In the genomic region with DNA sequence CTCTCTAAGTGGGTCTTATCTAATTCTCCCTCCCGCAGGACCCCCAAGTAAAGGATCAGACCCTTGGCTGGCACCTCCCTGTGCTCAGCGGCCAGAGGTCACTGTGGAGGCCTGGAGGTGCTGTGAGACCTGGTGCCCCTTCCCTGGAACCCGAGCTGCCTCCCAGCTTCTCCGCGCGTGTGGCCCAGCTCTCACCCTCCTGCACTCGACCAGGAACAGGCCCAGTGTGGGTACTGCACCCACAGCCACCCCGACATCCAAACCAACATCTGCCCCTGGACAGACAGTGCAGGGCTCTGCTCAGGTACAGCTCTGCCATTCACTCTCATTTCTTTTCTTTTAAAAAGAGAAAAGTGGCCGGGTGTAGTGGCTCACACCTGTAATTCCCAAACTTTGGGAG, we compare ENCODE assay signal across 25 cellular contexts. TPM values are rescaled to one million over a fixed set of nuclear protein-coding genes. Genes with fewer than 3 reads are reported as not detected.
A peak's percentile ranks its signal among the peaks of the same experiment; 100 is the strongest.
DNase-seq lines count a peak whose midpoint lies in the region; FAIRE-seq and TF ChIP-seq lines count a peak whose summit lies in the region.
"Had no signal": no experiment of that assay in that cellular context is flagged by ENCODE, and none has a peak within 500 bp of the region (broad histone marks: within the 10 kb centered on the region; RNA-seq: fewer than 3 reads in every experiment).

No MANE protein-coding gene starts in this region.

- DNase-seq in D341Med (ENCODE audit: low spot score) (peak; percentile 27), endodermal cell (peak; percentile 29), kidney (peak; percentile 66), osteocyte (ENCODE audit: extremely low spot score, unreplicated experiment) (peak; percentile 38), DMS153 treated with DMSO at 0.1 percent for 48 hours (lab: John Stamatoyannopoulos, UW; ENCODE audit: unreplicated experiment) (no peak)
- DNase-seq in activated naive CD4-positive, alpha-beta T cell treated with anti-CD3 and anti-CD28 coated beads, Interleukin-2, amount 50 U/mL, for 16 hours = no peak
- DNase-seq in activated CD4-positive, alpha-beta T cell treated with anti-CD3 and anti-CD28 coated beads, Interleukin-2, amount 50 U/mL, for 4 hours = no peak
- DNase-seq: ACHN; C1 segment of cervical spinal cord; CD4-positive, alpha-beta memory T cell; CD4-positive, CD25-positive, alpha-beta regulatory T cell; CD8-positive, alpha-beta memory T cell; COR-L47; DMS79; DND-41; EL; GDM1 had no signal

- no peak for FAIRE-seq in kidney (lab: Jason Lieb, UNC)
- FAIRE-seq: A204.1, D721Med, GM12878, GM12892, GM18507 had no signal

- H3K4me3 Mint-ChIP-seq in endodermal cell (no peak overlapping the region), osteocyte (ENCODE audit: unreplicated experiment) (no peak overlapping the region)
- H3K4me3 Mint-ChIP-seq: CD14-positive monocyte; CD4-positive, alpha-beta memory T cell; CD4-positive, CD25-positive, alpha-beta regulatory T cell; CD8-positive, alpha-beta memory T cell had no signal

- H3K9me3 Mint-ChIP-seq in endodermal cell (no peaks in the 10 kb centered on the region), osteocyte (ENCODE audit: unreplicated experiment) (no peaks in the 10 kb centered on the region)
- H3K9me3 Mint-ChIP-seq: CD14-positive monocyte; CD4-positive, alpha-beta memory T cell; CD4-positive, CD25-positive, alpha-beta regulatory T cell; CD8-positive, alpha-beta memory T cell had no signal

- H3K4me1 Mint-ChIP-seq in endodermal cell = peaks cover 8% of the 10 kb centered on the region
- H3K4me1 Mint-ChIP-seq in osteocyte (ENCODE audit: unreplicated experiment) = peaks cover 3% of the 10 kb centered on the region
- H3K4me1 Mint-ChIP-seq: CD14-positive monocyte; CD8-positive, alpha-beta memory T cell had no signal

- H3K27ac ChIP-seq in endodermal cell (ENCODE audit: low read depth, low read length) = no peak overlapping the region
- no peak overlapping the region for H3K27ac ChIP-seq in kidney (ENCODE audit: low read depth in 2 of 2, low read length in 2 of 2)
- H3K27ac ChIP-seq: BLaER1 had no signal

- no peak overlapping the region for H3K27ac Mint-ChIP-seq in endodermal cell
- H3K27ac Mint-ChIP-seq in osteocyte (ENCODE audit: unreplicated experiment) = no peak overlapping the region
- H3K27ac Mint-ChIP-seq: CD4-positive, alpha-beta memory T cell; CD4-positive, CD25-positive, alpha-beta regulatory T cell; CD8-positive, alpha-beta memory T cell had no signal

- H3K27me3 Mint-ChIP-seq in endodermal cell (ENCODE audit: insufficient read depth) = peaks cover 9% of the 10 kb centered on the region
- peaks cover 2% of the 10 kb centered on the region for H3K27me3 Mint-ChIP-seq in osteocyte (ENCODE audit: unreplicated experiment)
- H3K27me3 Mint-ChIP-seq: CD4-positive, alpha-beta memory T cell had no signal

- TF ChIP-seq CTCF in endodermal cell (conservative IDR thresholded peaks at IDR 0.05) (no peak), kidney (IDR thresholded peaks at IDR 0.05; ENCODE audit: borderline replicate concordance, extremely low read depth, insufficient read depth) (no peak), osteocyte (IDR thresholded peaks at IDR 0.05) (no peak)

- H3K36me3 Mint-ChIP-seq in endodermal cell (ENCODE audit: low read depth) (no peaks in the 10 kb centered on the region), osteocyte (ENCODE audit: unreplicated experiment) (no peaks in the 10 kb centered on the region)
- H3K36me3 Mint-ChIP-seq: CD14-positive monocyte; CD4-positive, alpha-beta memory T cell; CD4-positive, CD25-positive, alpha-beta regulatory T cell; CD8-positive, alpha-beta memory T cell had no signal

- H3K9ac ChIP-seq in endodermal cell (ENCODE audit: extremely low read depth, low read length, poor library complexity, severe bottlenecking) (no peak overlapping the region), kidney (ENCODE audit: low read length in 2 of 2) (no peak overlapping the region)
- H3K9ac ChIP-seq: BLaER1 had no signal

- intact Hi-C loops in kidney (cut with DNase I) = no loop called here

- no peaks in the 10 kb centered on the region for H3K27me3 ChIP-seq in endodermal cell (ENCODE audit: control insufficient read depth, insufficient read depth, low read length, poor library complexity, severe bottlenecking)
- H3K27me3 ChIP-seq: BE2C, BLaER1 had no signal

- peaks cover 10% of the 10 kb centered on the region for H3K4me1 ChIP-seq in endodermal cell (ENCODE audit: control insufficient read depth, insufficient read depth, low read length)
- H3K4me1 ChIP-seq in kidney (ENCODE audit: control insufficient read depth in 1 of 2, insufficient read depth in 1 of 2, low read depth in 1 of 2, low read length in 2 of 2) = no peaks in the 10 kb centered on the region
- H3K4me1 ChIP-seq: BE2C had no signal

- H3K36me3 ChIP-seq in endodermal cell (ENCODE audit: control insufficient read depth, insufficient read depth, low read length) = no peaks in the 10 kb centered on the region
- H3K36me3 ChIP-seq in kidney (ENCODE audit: control insufficient read depth in 1 of 2, insufficient read depth in 2 of 2, low read length in 2 of 2) = no peaks in the 10 kb centered on the region
- H3K36me3 ChIP-seq: BE2C, BLaER1 had no signal

- H3K4me3 ChIP-seq in endodermal cell (ENCODE audit: low read length) = no peak overlapping the region
- H3K4me3 ChIP-seq in kidney (ENCODE audit: low read length in 2 of 2) = no peak overlapping the region
- H3K4me3 ChIP-seq: BLaER1, GM12878 had no signal

- H3K9me3 ChIP-seq in endodermal cell (ENCODE audit: control insufficient read depth, low read length) = no peaks in the 10 kb centered on the region
- no peaks in the 10 kb centered on the region for H3K9me3 ChIP-seq in kidney (ENCODE audit: control insufficient read depth in 1 of 2, low read length in 2 of 2)
- H3K9me3 ChIP-seq: BE2C, BLaER1 had no signal

- 82% methylated on average over 9 of the region's 9 CpGs; no CpG with 5 or more reads in 1 of the 2 experiments for WGBS in endodermal cell (ENCODE audit: insufficient coverage in 1 of 2, insufficient read length in 1 of 2), 2 experiments

RNA-seq across cellular contexts. Expression of gene TMEM242, which starts 42.4 kb away (rescaled TPM):
- 10 to 100 TPM; 10.8 to 11.7 TPM for total RNA-seq in endodermal cell
- 9.6 TPM for polyA plus RNA-seq in endodermal cell (2013, experiment 1 of 2)
- polyA plus RNA-seq in endodermal cell (2013, experiment 2 of 2) = 7.7 TPM
- 14.2 TPM for total RNA-seq in kidney
- polyA plus RNA-seq in kidney (ENCODE audit: insufficient read depth, low read depth, low replicate concordance) = 14.3 TPM
- 12.3 and 12.7 TPM in 2 replicates for total RNA-seq in osteocyte

Comparison
In these comparisons a context has a peak if more than half of its experiments do, and no peak if none do; other contexts are left out.
1. DNase-seq: peak in D341Med (single experiment), endodermal cell (single experiment), kidney (single experiment) and osteocyte (single experiment); none in activated naive CD4-positive, alpha-beta T cell treated with anti-CD3 and anti-CD28 coated beads, Interleukin-2, amount 50 U/mL, for 16 hours (single experiment), DMS153 treated with DMSO at 0.1 percent for 48 hours (single experiment) and activated CD4-positive, alpha-beta T cell treated with anti-CD3 and anti-CD28 coated beads, Interleukin-2, amount 50 U/mL, for 4 hours (0 of 2).